In genomic region chr10:77841711-77842375, GRCh38 we compare ENCODE assay signal across 17 cellular contexts.
"Had no signal": no experiment of that assay in that cellular context is flagged by ENCODE, and none has a peak within 500 bp of the region (broad histone marks: within the 10 kb centered on the region; RNA-seq: fewer than 3 reads in every experiment).

No MANE protein-coding gene starts in this region.

- ATAC-seq: activated CD8-positive, alpha-beta memory T cell treated with anti-CD3 and anti-CD28 coated beads, Interleukin-2, amount 10 ng/mL, durations not matched to agents 7 days and 5 days; activated T-helper 17 cell treated with anti-CD3 and anti-CD28 coated beads, Interleukin-2, amount 50 U/mL, for 72 hours; left lung; right lobe of liver had no signal

- H3K4me3 ChIP-seq: esophagus muscularis mucosa, left lung, right lobe of liver, smooth muscle cell, stomach, testis had no signal

- H3K27me3 ChIP-seq: brain microvascular endothelial cell, esophagus muscularis mucosa, left lung, right lobe of liver, stomach, testis had no signal

- H3K4me2 ChIP-seq: smooth muscle cell had no signal

- H3K9me3 ChIP-seq: esophagus muscularis mucosa, left lung, right lobe of liver, stomach, testis had no signal

- DNase-seq: activated CD4-positive, alpha-beta memory T cell treated with anti-CD3 and anti-CD28 coated beads, Interleukin-2, amount 10 ng/mL, durations not matched to agents 7 days and 5 days; activated CD4-positive, alpha-beta T cell treated with anti-CD3 and anti-CD28 coated beads for 48 hours; activated CD4-positive, CD25-positive, alpha-beta regulatory T cell; activated CD8-positive, alpha-beta memory T cell treated with anti-CD3 and anti-CD28 coated beads, Interleukin-2, amount 10 ng/mL, durations not matched to agents 7 days and 5 days; activated naive CD4-positive, alpha-beta T cell treated with anti-CD3 and anti-CD28 coated beads for 36 hours; brain microvascular endothelial cell; cortex of kidney; effector CD4-positive, alpha-beta T cell; left lung; right lobe of liver; stimulated activated CD4-positive, alpha-beta T cell treated with anti-CD3 and anti-CD28 coated beads, Interleukin-4, amount 100 ng/mL, for 24 hours; stomach; T-helper 9 cell; testis had no signal

- H3K27ac ChIP-seq: brain microvascular endothelial cell, esophagus muscularis mucosa, left lung, right lobe of liver, stomach, testis had no signal
